ENCODE assay signal across 14 cellular contexts in genomic region chr7:39357648-39358047, GRCh38.
A peak's percentile ranks its signal among the peaks of the same experiment; 100 is the strongest.
DNase-seq lines count a peak whose midpoint lies in the region; ATAC-seq, FAIRE-seq and TF ChIP-seq lines count a peak whose summit lies in the region.
"Had no signal": no experiment of that assay in that cellular context is flagged by ENCODE, and none has a peak within 500 bp of the region (broad histone marks: within the 10 kb centered on the region; RNA-seq: fewer than 3 reads in every experiment).

No MANE protein-coding gene starts in this region.

- no peak overlapping the region for H2AFZ ChIP-seq in SK-N-SH (ENCODE audit: low read depth)
- H2AFZ ChIP-seq in KMS-11 (ENCODE audit: low read depth): no peak overlapping the region
- H2AFZ ChIP-seq in neuronal stem cell (ENCODE audit: low read length): no peak overlapping the region

- no peak overlapping the region for H3K4ac ChIP-seq in neuronal stem cell (ENCODE audit: low read length)

- no peak overlapping the region for H2BK5ac ChIP-seq in neuronal stem cell (ENCODE audit: low read length)

- H3K79me1 ChIP-seq in neuronal stem cell (ENCODE audit: low read depth, low read length): no peaks in the 10 kb centered on the region

- peaks cover 2% of the 10 kb centered on the region for H3K27me3 Mint-ChIP-seq in chondrocyte (ENCODE audit: low read depth)

- no peak overlapping the region for H3K4me3 ChIP-seq in SK-N-SH (ENCODE audit: low read depth in 2 of 2, low read length in 1 of 2)
- H3K4me3 ChIP-seq in KMS-11 (IDR thresholded peaks at IDR 0.05; ENCODE audit: insufficient read depth, low read depth, low read length): no peak overlapping the region
- H3K4me3 ChIP-seq in neuronal stem cell (ENCODE audit: low read length in 2 of 2): no peak overlapping the region
- H3K4me3 ChIP-seq: BLaER1 treated with 17β-estradiol and CSF1 and Interleukin-3, amounts not matched to agents 10 nM and 100 nM; MG63 had no signal

- no peaks in the 10 kb centered on the region for H3K36me3 Mint-ChIP-seq in chondrocyte (ENCODE audit: low read depth)

- no peak overlapping the region for H3K9ac ChIP-seq in SK-N-SH
- no peak overlapping the region for H3K9ac ChIP-seq in KMS-11
- no peak overlapping the region for H3K9ac ChIP-seq in neuronal stem cell (ENCODE audit: low read depth, low read length, poor library complexity)
- H3K9ac ChIP-seq: BLaER1 treated with 17β-estradiol and CSF1 and Interleukin-3, amounts not matched to agents 10 nM and 100 nM had no signal

- no peak overlapping the region for H3K4me3 Mint-ChIP-seq in chondrocyte (ENCODE audit: unreplicated experiment)
- H3K4me3 Mint-ChIP-seq: activated naive CD8-positive, alpha-beta T cell treated with anti-CD3 and anti-CD28 coated beads, Interleukin-2, amount 10 ng/mL, durations not matched to agents 7 days and 5 days had no signal

- CTCF ChIA-PET in SK-N-SH (lab: Yijun Ruan, JAX): interaction anchor here (0.6 kb wide), 1 partner anchor 23 kb away, joined by 3 read pairs; no protein-coding TSS in a partner anchor

- DNase-seq in SK-N-SH: no peak
- no peak for DNase-seq in chondrocyte (ENCODE audit: low spot score)
- DNase-seq in neuronal stem cell (ENCODE audit: low spot score): peak; percentile 9
- no peak for DNase-seq in urothelium cell line (ENCODE audit: low spot score)
- no peak for DNase-seq in NOMO-1 treated with DMSO at 0.1 percent for 48 hours (lab: John Stamatoyannopoulos, UW; ENCODE audit: unreplicated experiment)
- DNase-seq in AG08396 (ENCODE audit: low spot score): no peak
- DNase-seq: activated naive CD8-positive, alpha-beta T cell treated with anti-CD3 and anti-CD28 coated beads, Interleukin-2, amount 10 ng/mL, durations not matched to agents 7 days and 5 days; left cardiac atrium; MG63 had no signal

- no peak overlapping the region for H2AK5ac ChIP-seq in neuronal stem cell (ENCODE audit: low read depth, low read length)

- H2BK15ac ChIP-seq in neuronal stem cell (ENCODE audit: low read length): no peak overlapping the region

- H3K79me2 ChIP-seq in SK-N-SH (ENCODE audit: insufficient read depth) (no peaks in the 10 kb centered on the region), KMS-11 (ENCODE audit: insufficient read depth, low read depth) (no peaks in the 10 kb centered on the region)

- H3K27me3 ChIP-seq in SK-N-SH (ENCODE audit: insufficient read depth): peaks cover 20% of the 10 kb centered on the region; the same call in 1 of the 2 replicates
- no peaks in the 10 kb centered on the region for H3K27me3 ChIP-seq in KMS-11 (ENCODE audit: insufficient read depth, low read depth)
- H3K27me3 ChIP-seq in neuronal stem cell (ENCODE audit: control insufficient read depth in 3 of 3, insufficient read depth in 3 of 3, low read depth in 1 of 3, low read length in 3 of 3): no peaks in the 10 kb centered on the region
- H3K27me3 ChIP-seq: BLaER1 treated with 17β-estradiol and CSF1 and Interleukin-3, amounts not matched to agents 10 nM and 100 nM; MG63 had no signal

- H3K9me3 ChIP-seq in SK-N-SH (no peaks in the 10 kb centered on the region), neuronal stem cell (replicated peaks in 1 of 2; ENCODE audit: control insufficient read depth in 2 of 2, insufficient read depth in 1 of 2, low read depth in 1 of 2, low read length in 2 of 2) (no peaks in the 10 kb centered on the region)
- H3K9me3 ChIP-seq: BLaER1 treated with 17β-estradiol and CSF1 and Interleukin-3, amounts not matched to agents 10 nM and 100 nM; MG63 had no signal

- no peak overlapping the region for H3K27ac ChIP-seq in SK-N-SH (ENCODE audit: low read depth in 2 of 2, low read length in 1 of 2)
- H3K27ac ChIP-seq in KMS-11: no peak overlapping the region
- H3K27ac ChIP-seq in neuronal stem cell (replicated peaks; ENCODE audit: low read length): no peak overlapping the region
- H3K27ac ChIP-seq: BLaER1 treated with 17β-estradiol and CSF1 and Interleukin-3, amounts not matched to agents 10 nM and 100 nM had no signal

- no peak overlapping the region for H4K8ac ChIP-seq in neuronal stem cell (ENCODE audit: low read depth, low read length)

- H2BK12ac ChIP-seq in neuronal stem cell (ENCODE audit: low read length): no peak overlapping the region

- H3K36me3 ChIP-seq in SK-N-SH (replicated peaks in 1 of 2; ENCODE audit: control insufficient read depth in 1 of 2, insufficient read depth in 2 of 2, low read length in 1 of 2) (no peaks in the 10 kb centered on the region), KMS-11 (ENCODE audit: insufficient read depth) (no peaks in the 10 kb centered on the region), neuronal stem cell (replicated peaks in 1 of 2; ENCODE audit: control insufficient read depth in 2 of 2, insufficient read depth in 2 of 2, low read length in 2 of 2) (no peaks in the 10 kb centered on the region)
- H3K36me3 ChIP-seq: BLaER1 treated with 17β-estradiol and CSF1 and Interleukin-3, amounts not matched to agents 10 nM and 100 nM; MG63 had no signal

- no peak for TF ChIP-seq RAD21 in SK-N-SH (IDR thresholded peaks at IDR 0.05; ENCODE audit: low read length)

- POLR2A ChIA-PET in SK-N-SH (lab: Yijun Ruan, JAX): no interaction called here

- no peaks in the 10 kb centered on the region for H3K9me3 Mint-ChIP-seq in chondrocyte (ENCODE audit: low read depth)
- H3K9me3 Mint-ChIP-seq: activated naive CD8-positive, alpha-beta T cell treated with anti-CD3 and anti-CD28 coated beads, Interleukin-2, amount 10 ng/mL, durations not matched to agents 7 days and 5 days had no signal

- H3K4me1 Mint-ChIP-seq in chondrocyte (ENCODE audit: low read depth): peaks cover 16% of the 10 kb centered on the region

- WGBS in SK-N-SH (ENCODE audit: low lambda C conversion rate): 0% methylated on average over 3 of the region's 3 CpGs
- WGBS in neuronal stem cell (ENCODE audit: extremely low coverage in 2 of 2, insufficient read length in 2 of 2, insufficient replicate concordance in 1 of 2), 2 donors: no CpG with 5 or more reads among the region's 3 CpGs

- no peak overlapping the region for H3K14ac ChIP-seq in neuronal stem cell (ENCODE audit: low read length)

- no peak overlapping the region for H3K23ac ChIP-seq in neuronal stem cell (ENCODE audit: low read depth, low read length, poor library complexity)

- no peaks in the 10 kb centered on the region for H3K9me2 ChIP-seq in SK-N-SH

- no peak for ATAC-seq in SK-N-SH treated with all-trans-retinoic acid at 6 μM for 48 hours
- ATAC-seq: activated CD4-positive, CD25-positive, alpha-beta regulatory T cell treated with anti-CD3 and anti-CD28 coated beads, Interleukin-2, amount 50 U/mL, for 24 hours; left cardiac atrium had no signal

- H3K18ac ChIP-seq in neuronal stem cell (ENCODE audit: low read length): no peak overlapping the region

- H3F3A ChIP-seq in SK-N-SH (replicated peaks; ENCODE audit: insufficient read depth): no peaks in the 10 kb centered on the region

- no peak for FAIRE-seq in urothelium cell line (lab: Jason Lieb, UNC)
- FAIRE-seq: RCC 7860 had no signal

- TF ChIP-seq EP300 in SK-N-SH (IDR thresholded peaks at IDR 0.05; ENCODE audit: borderline replicate concordance in 1 of 2, low read depth in 1 of 2, low read length in 1 of 2): no peak

- H2BK120ac ChIP-seq in neuronal stem cell (ENCODE audit: low read depth, low read length): no peak overlapping the region

- H3K4me1 ChIP-seq in SK-N-SH (ENCODE audit: control insufficient read depth in 1 of 2, insufficient read depth in 2 of 2, low read depth in 1 of 2, low read length in 1 of 2) (peaks cover 0 to 12% of the 10 kb centered on the region in 2 experiments; a peak in 3 of 4 replicates), KMS-11 (ENCODE audit: low read depth, poor library complexity, severe bottlenecking) (no peaks in the 10 kb centered on the region), neuronal stem cell (ENCODE audit: control insufficient read depth in 2 of 2, insufficient read depth in 1 of 2, low read depth in 1 of 2, low read length in 2 of 2) (peaks cover 9 to 11% of the 10 kb centered on the region in 2 donors)

- H3K27ac Mint-ChIP-seq in chondrocyte (ENCODE audit: unreplicated experiment): no peak overlapping the region
- H3K27ac Mint-ChIP-seq: activated naive CD8-positive, alpha-beta T cell treated with anti-CD3 and anti-CD28 coated beads, Interleukin-2, amount 10 ng/mL, durations not matched to agents 7 days and 5 days had no signal

- H4K20me1 ChIP-seq in SK-N-SH (ENCODE audit: insufficient read depth): no peaks in the 10 kb centered on the region
- no peaks in the 10 kb centered on the region for H4K20me1 ChIP-seq in KMS-11 (ENCODE audit: insufficient read depth)
- H4K20me1 ChIP-seq: BLaER1 treated with 17β-estradiol and CSF1 and Interleukin-3, amounts not matched to agents 10 nM and 100 nM had no signal

- peak; percentile 61 for TF ChIP-seq CTCF in SK-N-SH (IDR thresholded peaks at IDR 0.05)
- peak; percentile 73 for TF ChIP-seq CTCF in KMS-11 (conservative IDR thresholded peaks at IDR 0.05; ENCODE audit: low read depth, low read length)
- TF ChIP-seq CTCF in chondrocyte (IDR thresholded peaks at IDR 0.05): peak; percentile 65

- no peak overlapping the region for H4K91ac ChIP-seq in neuronal stem cell (ENCODE audit: low read depth, low read length, poor library complexity)

- H3K4me2 ChIP-seq in SK-N-SH: no peak overlapping the region
- no peak overlapping the region for H3K4me2 ChIP-seq in KMS-11
- no peak overlapping the region for H3K4me2 ChIP-seq in neuronal stem cell (ENCODE audit: insufficient read depth, low read length, poor library complexity, severe bottlenecking)
- H3K4me2 ChIP-seq: BLaER1 treated with 17β-estradiol and CSF1 and Interleukin-3, amounts not matched to agents 10 nM and 100 nM had no signal

TF ChIP-seq in SK-N-SH, 30 proteins besides CTCF, POLR2A, EP300 and RAD21 (continues in another document):
- TF ChIP-seq YY1 (IDR thresholded peaks at IDR 0.05; ENCODE audit: low read depth) (no peak), MEF2A (IDR thresholded peaks at IDR 0.05; ENCODE audit: borderline replicate concordance, low read depth) (no peak), GATA2 (CRISPR knock-in tag; IDR thresholded peaks at IDR 0.05) (no peak), FOXJ3 (CRISPR knock-in tag; IDR thresholded peaks at IDR 0.05) (no peak)

TF ChIP-seq in SK-N-SH treated with all-trans-retinoic acid at 6 μM for 48 hours, 23 proteins besides CTCF, POLR2A, EP300 and RAD21 (continues in another document):
- TF ChIP-seq ESRRG (CRISPR knock-in tag; IDR thresholded peaks at IDR 0.05) (no peak), PPARA (CRISPR knock-in tag; IDR thresholded peaks at IDR 0.05; ENCODE audit: borderline replicate concordance) (no peak), OSR1 (CRISPR knock-in tag; IDR thresholded peaks at IDR 0.05) (no peak), ARNTL (CRISPR knock-in tag; IDR thresholded peaks at IDR 0.05; ENCODE audit: borderline replicate concordance, low read depth) (no peak), ZFP3 (CRISPR knock-in tag; IDR thresholded peaks at IDR 0.05) (no peak), TCF4 (CRISPR knock-in tag; IDR thresholded peaks at IDR 0.05; ENCODE audit: borderline replicate concordance) (no peak), ZC3H10 (CRISPR knock-in tag; IDR thresholded peaks at IDR 0.05) (no peak)
